11 cellular contexts compared by ENCODE assay signal in genomic region chr6:107495196-107495643, GRCh38. TPM values are rescaled to one million over a fixed set of nuclear protein-coding genes. Genes with fewer than 3 reads are reported as not detected.
A peak's percentile ranks its signal among the peaks of the same experiment; 100 is the strongest.
DNase-seq lines count a peak whose midpoint lies in the region; ATAC-seq, FAIRE-seq and TF ChIP-seq lines count a peak whose summit lies in the region.
"Had no signal": no experiment of that assay in that cellular context is flagged by ENCODE, and none has a peak within 500 bp of the region (broad histone marks: within the 10 kb centered on the region; RNA-seq: fewer than 3 reads in every experiment).

No MANE protein-coding gene starts in this region.

- FAIRE-seq in islet of Langerhans (lab: Jason Lieb, UNC) = peak; percentile 51

- no peaks in the 10 kb centered on the region for H3K36me3 ChIP-seq in skeletal muscle satellite cell (ENCODE audit: insufficient read depth, low read length)

- peak; percentile 57 for DNase-seq in HCEC 1CT
- DNase-seq in cardiac fibroblast (ENCODE audit: low read depth in 2 of 2) = peak; percentile 58 to 76
- no peak for DNase-seq in activated T-cell treated with anti-CD3 and anti-CD28 coated beads for 4 hours
- no peak for DNase-seq in natural killer cell treated with Interleukin-12 subunit alpha and Interleukin-12 subunit beta and Interleukin-15 and Interleukin-18, amount 100 ng/mL, for 72 hours (ENCODE audit: low spot score)
- DNase-seq: activated CD8-positive, alpha-beta memory T cell treated with anti-CD3 and anti-CD28 coated beads for 24 hours; Calu3; effector CD8-positive, alpha-beta T cell had no signal

- H3K4me1 Mint-ChIP-seq in natural killer cell treated with Interleukin-12 subunit alpha and Interleukin-12 subunit beta and Interleukin-15 and Interleukin-18, amount 100 ng/mL, for 72 hours (ENCODE audit: low read depth in 2 of 2) = peaks cover 6 to 8% of the 10 kb centered on the region in 2 donors

- no peaks in the 10 kb centered on the region for H3K9me3 Mint-ChIP-seq in natural killer cell treated with Interleukin-12 subunit alpha and Interleukin-12 subunit beta and Interleukin-15 and Interleukin-18, amount 100 ng/mL, for 72 hours

- ATAC-seq in GM19328 (IDR thresholded peaks at IDR 0.05; ENCODE audit: unreplicated experiment) (no peak), HG02571 (IDR thresholded peaks at IDR 0.05; ENCODE audit: unreplicated experiment) (no peak)
- no peak for ATAC-seq in natural killer cell treated with Interleukin-12 subunit alpha and Interleukin-12 subunit beta and Interleukin-15 and Interleukin-18, amount 100 ng/mL, for 72 hours

- H3K9ac ChIP-seq in skeletal muscle satellite cell (ENCODE audit: low read depth, low read length) = no peak overlapping the region

- peaks cover 38% of the 10 kb centered on the region for H3K4me1 ChIP-seq in skeletal muscle satellite cell (ENCODE audit: control insufficient read depth, insufficient read depth, low read length)

- H3K27me3 ChIP-seq in skeletal muscle satellite cell (ENCODE audit: control insufficient read depth, insufficient read depth, low read length) = peaks cover 35% of the 10 kb centered on the region

- no peak overlapping the region for H3K4me3 Mint-ChIP-seq in natural killer cell treated with Interleukin-12 subunit alpha and Interleukin-12 subunit beta and Interleukin-15 and Interleukin-18, amount 100 ng/mL, for 72 hours

- no peak overlapping the region for H3K27ac Mint-ChIP-seq in natural killer cell treated with Interleukin-12 subunit alpha and Interleukin-12 subunit beta and Interleukin-15 and Interleukin-18, amount 100 ng/mL, for 72 hours

- no peaks in the 10 kb centered on the region for H3K36me3 Mint-ChIP-seq in natural killer cell treated with Interleukin-12 subunit alpha and Interleukin-12 subunit beta and Interleukin-15 and Interleukin-18, amount 100 ng/mL, for 72 hours

- no peak for TF ChIP-seq CTCF in cardiac fibroblast (IDR thresholded peaks at IDR 0.05; ENCODE audit: low read depth, low read length)

- no peaks in the 10 kb centered on the region for H3K9me3 ChIP-seq in skeletal muscle satellite cell (replicated peaks; ENCODE audit: low read length)

- peaks cover 24 to 26% of the 10 kb centered on the region in 2 donors for H3K27me3 Mint-ChIP-seq in natural killer cell treated with Interleukin-12 subunit alpha and Interleukin-12 subunit beta and Interleukin-15 and Interleukin-18, amount 100 ng/mL, for 72 hours

- peak overlapping the region in 1 of 2 donors; percentile 22 for H3K4me3 ChIP-seq in cardiac fibroblast (replicated peaks in 1 of 2; ENCODE audit: low read depth in 2 of 2, low read length in 2 of 2)
- peak overlapping the region; percentile 43 for H3K4me3 ChIP-seq in skeletal muscle satellite cell (ENCODE audit: low read length)

- peak overlapping the region; percentile 48 for H3K4me2 ChIP-seq in skeletal muscle satellite cell (ENCODE audit: low read length)

RNA-seq across cellular contexts. Expression of gene SOBP, which starts 5.3 kb away (rescaled TPM):
- total RNA-seq in skeletal muscle satellite cell (2012; rRNA removed) = 7.4 and 12.5 TPM in 2 replicates
- under 1 TPM; 0.05 to 0.84 TPM for total RNA-seq in natural killer cell treated with Interleukin-12 subunit alpha and Interleukin-12 subunit beta and Interleukin-15 and Interleukin-18, amount 100 ng/mL, for 72 hours

RNA-seq across cellular contexts. Expression of gene PDSS2, which starts 35.9 kb away (rescaled TPM):
- total RNA-seq in skeletal muscle satellite cell (2012; rRNA removed) = 13.4 and 18.6 TPM in 2 replicates
- total RNA-seq in natural killer cell treated with Interleukin-12 subunit alpha and Interleukin-12 subunit beta and Interleukin-15 and Interleukin-18, amount 100 ng/mL, for 72 hours = 10 to 100 TPM; 12.2 to 16.2 TPM

Comparison
In these comparisons a context has a peak if more than half of its experiments do, and no peak if none do; other contexts are left out.
1. DNase-seq: peak in HCEC 1CT (single experiment) and cardiac fibroblast (2 of 2); none in activated T-cell treated with anti-CD3 and anti-CD28 coated beads for 4 hours (single experiment) and natural killer cell treated with Interleukin-12 subunit alpha and Interleukin-12 subunit beta and Interleukin-15 and Interleukin-18, amount 100 ng/mL, for 72 hours (single experiment).